14 cellular contexts compared by ENCODE assay signal in genomic region chr11:68302256-68303054, GRCh38. TPM values are rescaled to one million over a fixed set of nuclear protein-coding genes. Genes with fewer than 3 reads are reported as not detected.
DNase-seq lines count a peak whose midpoint lies in the region; ATAC-seq, FAIRE-seq and TF ChIP-seq lines count a peak whose summit lies in the region.
"Had no signal": no experiment of that assay in that cellular context is flagged by ENCODE, and none has a peak within 500 bp of the region (broad histone marks: within the 10 kb centered on the region; RNA-seq: fewer than 3 reads in every experiment).

No MANE protein-coding gene starts in this region.

- no peak for ATAC-seq in HG02981 (IDR thresholded peaks at IDR 0.05; ENCODE audit: unreplicated experiment)
- ATAC-seq in activated naive CD4-positive, alpha-beta T cell treated with anti-CD3 and anti-CD28 coated beads, Interleukin-2, amount 50 U/mL, for 72 hours, result no peak

- POLR2A ChIA-PET in RWPE1 (lab: Yijun Ruan, JAX; ENCODE audit: low non-redundant PET), result interaction anchor here (0.6 kb wide), 1 partner anchor 47 kb away, joined by 6 read pairs; no protein-coding TSS in a partner anchor

- in situ Hi-C loops in ACHN (cut with HindIII; ENCODE audit: low pct_ligation_motif_present, low pct_unique_long_range_greater_than_20kb, low sequenced_read_pairs), result no loop called here

- H3K36me3 Mint-ChIP-seq in activated naive CD4-positive, alpha-beta T cell treated with anti-CD3 and anti-CD28 coated beads, Interleukin-2, amount 50 U/mL, for 72 hours, result no peaks in the 10 kb centered on the region
- H3K36me3 Mint-ChIP-seq: brain had no signal

- TF ChIP-seq CTCF in RWPE1 (conservative IDR thresholded peaks at IDR 0.05; ENCODE audit: low read depth), result no peak

- CTCF ChIA-PET in RWPE1 (lab: Yijun Ruan, JAX), result interaction anchor here (0.6 to 0.7 kb wide), 3 partner anchors 26 to 1318 kb away, joined by 3 read pairs; no protein-coding TSS in a partner anchor

- H3K9me3 Mint-ChIP-seq in activated naive CD4-positive, alpha-beta T cell treated with anti-CD3 and anti-CD28 coated beads, Interleukin-2, amount 50 U/mL, for 72 hours, result no peaks in the 10 kb centered on the region

- TF ChIP-seq POLR2A in H54 (IDR thresholded peaks at IDR 0.05; ENCODE audit: low read depth, low read length), result no peak

- H3K27ac ChIP-seq in RWPE1, result peak overlapping the region; percentile 54

- peak; percentile 57 for DNase-seq in ACHN
- peak; percentile 72 for DNase-seq in H54 (ENCODE audit: insufficient read length, low spot score)
- DNase-seq in RWPE1 (ENCODE audit: low spot score), result peak; percentile 58
- DNase-seq in glomerular visceral epithelial cell (ENCODE audit: extremely low spot score), result peak; percentile 77
- DNase-seq in NCI-H2107 (lab: John Stamatoyannopoulos, UW), result no peak
- no peak for DNase-seq in GM19240 (ENCODE audit: insufficient read length, low spot score)
- DNase-seq in activated naive CD4-positive, alpha-beta T cell treated with anti-CD3 and anti-CD28 coated beads, Interleukin-2, amount 50 U/mL, for 72 hours (ENCODE audit: low spot score in 2 of 2), result no peak
- DNase-seq: C1 segment of cervical spinal cord, NCI-H526, T1000, trophoblast cell had no signal

- H3K27ac Mint-ChIP-seq in activated naive CD4-positive, alpha-beta T cell treated with anti-CD3 and anti-CD28 coated beads, Interleukin-2, amount 50 U/mL, for 72 hours, result no peak overlapping the region
- H3K27ac Mint-ChIP-seq: progenitor cell of endocrine pancreas had no signal

- no peak for FAIRE-seq in H54 (lab: Jason Lieb, UNC)

RNA-seq across cellular contexts. Expression of gene LRP5, which starts 9.9 kb away (rescaled TPM):
- 10 to 100 TPM in 1 of 2 donors, 1 to 10 TPM in 1; 8.7 to 14.1 TPM for total RNA-seq in activated naive CD4-positive, alpha-beta T cell treated with anti-CD3 and anti-CD28 coated beads, Interleukin-2, amount 50 U/mL, for 72 hours

RNA-seq across cellular contexts. Expression of gene C11orf24, which starts 30.7 kb away (rescaled TPM):
- total RNA-seq in activated naive CD4-positive, alpha-beta T cell treated with anti-CD3 and anti-CD28 coated beads, Interleukin-2, amount 50 U/mL, for 72 hours, result 10 to 100 TPM; 31.7 to 36.5 TPM

Comparison
In these comparisons a context has a peak if more than half of its experiments do, and no peak if none do; other contexts are left out.
1. DNase-seq: peak in ACHN (single experiment), H54 (single experiment), RWPE1 (single experiment) and glomerular visceral epithelial cell (single experiment); none in NCI-H2107 (single experiment), GM19240 (single experiment) and activated naive CD4-positive, alpha-beta T cell treated with anti-CD3 and anti-CD28 coated beads, Interleukin-2, amount 50 U/mL, for 72 hours (0 of 2).